ENCODE assay signal across 16 cellular contexts in genomic region chr16:88805887-88806393, GRCh38. TPM values are rescaled to one million over a fixed set of nuclear protein-coding genes. Genes with fewer than 3 reads are reported as not detected.
DNase-seq lines count a peak whose midpoint lies in the region; ATAC-seq and TF ChIP-seq lines count a peak whose summit lies in the region.
"Had no signal": no experiment of that assay in that cellular context is flagged by ENCODE, and none has a peak within 500 bp of the region (broad histone marks: within the 10 kb centered on the region; RNA-seq: fewer than 3 reads in every experiment).

No MANE protein-coding gene starts in this region.

- H3K18ac ChIP-seq in H9 (ENCODE audit: insufficient read length, low read depth, low read length): no peak overlapping the region

- H3K4me1 ChIP-seq in H9 (ENCODE audit: insufficient read depth, low read length): no peaks in the 10 kb centered on the region
- peaks cover 49% of the 10 kb centered on the region for H3K4me1 ChIP-seq in OCI-LY7 (ENCODE audit: insufficient read depth, low read length, poor library complexity, severe bottlenecking)

- H4K8ac ChIP-seq in H9 (replicated peaks; ENCODE audit: insufficient read length, low read depth, low read length): no peak overlapping the region

- no peak overlapping the region for H3K4ac ChIP-seq in H9 (ENCODE audit: low read depth, low read length)

- H3K23ac ChIP-seq in H9 (ENCODE audit: insufficient read length, low read depth, low read length): no peak overlapping the region

- H3K9me3 ChIP-seq in H9 (ENCODE audit: control insufficient read depth, low read depth, low read length) (no peaks in the 10 kb centered on the region), OCI-LY7 (ENCODE audit: low read length) (no peaks in the 10 kb centered on the region)
- H3K9me3 ChIP-seq: gastroesophageal sphincter, transverse colon had no signal

- DNase-seq in H9 (no peak), OCI-LY7 (ENCODE audit: low spot score) (no peak), chondrocyte (ENCODE audit: low spot score) (peak; percentile 93), NCI-H526 treated with DMSO at 0.1 percent for 48 hours (lab: John Stamatoyannopoulos, UW) (no peak), iPS-NIHi11 (ENCODE audit: low spot score) (no peak)
- DNase-seq: amniotic stem cell; HFFc6; left ventricle myocardium superior; NCI-H1436 treated with DMSO at 0.1 percent for 48 hours; occipital lobe; stimulated activated naive CD4-positive, alpha-beta T cell; transverse colon had no signal

- H2BK120ac ChIP-seq in H9 (ENCODE audit: low read depth, low read length, poor library complexity, severe bottlenecking): no peak overlapping the region

- H3K27me3 ChIP-seq in H9 (ENCODE audit: insufficient read depth, low read length): no peaks in the 10 kb centered on the region
- H3K27me3 ChIP-seq: transverse colon had no signal

- TF ChIP-seq CTCF in 22Rv1 (IDR thresholded peaks at IDR 0.05) (no peak), H9 (conservative IDR thresholded peaks at IDR 0.05) (no peak), OCI-LY7 (conservative IDR thresholded peaks at IDR 0.05; ENCODE audit: low read length) (no peak), chondrocyte (IDR thresholded peaks at IDR 0.05) (no peak)

- CTCF ChIA-PET in OCI-LY7 (lab: Charles Lee; ENCODE audit: unreplicated experiment): no interaction called here

- no peaks in the 10 kb centered on the region; the same call in 1 of the 2 replicates for H3K27me3 Mint-ChIP-seq in H9 (ENCODE audit: low read depth)
- no peaks in the 10 kb centered on the region for H3K27me3 Mint-ChIP-seq in chondrocyte (ENCODE audit: low read depth)

- H3K4me1 Mint-ChIP-seq in H9: peaks cover 2 to 12% of the 10 kb centered on the region in 2 experiments
- H3K4me1 Mint-ChIP-seq in chondrocyte (ENCODE audit: low read depth): peaks cover 13% of the 10 kb centered on the region

- no CpG with 5 or more reads among the region's 21 CpGs for WGBS in H9 (ENCODE audit: extremely low coverage, insufficient read length, low lambda C conversion rate)

- H3T11ph ChIP-seq in H9 (ENCODE audit: low read length): no peak overlapping the region

- H3K14ac ChIP-seq in H9 (ENCODE audit: insufficient read depth, low read length): no peak overlapping the region

- H3K56ac ChIP-seq in H9 (ENCODE audit: insufficient read length, low read depth, low read length): no peak overlapping the region

- H2BK12ac ChIP-seq in H9 (ENCODE audit: insufficient read length, low read depth, low read length): no peak overlapping the region

- H3K9me3 Mint-ChIP-seq in H9 (no peaks in the 10 kb centered on the region), chondrocyte (ENCODE audit: low read depth) (no peaks in the 10 kb centered on the region)
- H3K9me3 Mint-ChIP-seq: HFFc6 had no signal

- no peak overlapping the region for H2AK5ac ChIP-seq in H9 (ENCODE audit: insufficient read length, low read length)

- H2AFZ ChIP-seq in H9 (ENCODE audit: low read length): no peak overlapping the region
- H2AFZ ChIP-seq in OCI-LY7 (ENCODE audit: low read length): no peak overlapping the region

- POLR2A ChIA-PET in OCI-LY7 (lab: Charles Lee): no interaction called here

- no peaks in the 10 kb centered on the region for H3K9me2 ChIP-seq in OCI-LY7 (ENCODE audit: insufficient read depth, low read length)

- H3K36me3 Mint-ChIP-seq in H9 (ENCODE audit: insufficient read depth in 1 of 3, low read depth in 3 of 3): peaks cover 17 to 59% (median 55%) of the 10 kb centered on the region in 3 experiments
- no peaks in the 10 kb centered on the region for H3K36me3 Mint-ChIP-seq in chondrocyte (ENCODE audit: low read depth)

- no peak overlapping the region for H4K5ac ChIP-seq in H9 (ENCODE audit: insufficient read length, low read depth, low read length)

- H3K79me2 ChIP-seq in H9 (ENCODE audit: insufficient read depth, low read length) (peaks cover 5% of the 10 kb centered on the region; the same call in 1 of the 2 replicates), OCI-LY7 (ENCODE audit: insufficient read depth, low read depth, low read length) (peaks cover 45% of the 10 kb centered on the region)

- H2BK15ac ChIP-seq in H9 (ENCODE audit: low read depth, low read length): no peak overlapping the region

- intact Hi-C loops in OCI-LY7 (cut with micrococcal nuclease; ENCODE audit: unreplicated experiment): no loop called here

- H2BK5ac ChIP-seq in H9 (ENCODE audit: insufficient read length, low read length): no peak overlapping the region

- peaks cover 18% of the 10 kb centered on the region for H3K23me2 ChIP-seq in H9 (ENCODE audit: insufficient read length, low read depth, low read length, poor library complexity, severe bottlenecking)

- ATAC-seq in HG02870 (IDR thresholded peaks at IDR 0.05; ENCODE audit: unreplicated experiment) (no peak), SK-N-SH treated with all-trans-retinoic acid at 6 μM for 48 hours (no peak)
- ATAC-seq: gastroesophageal sphincter, left ventricle myocardium superior had no signal

- H3K27ac ChIP-seq in 22Rv1 (peak overlapping the region; percentile 97), H9 (ENCODE audit: insufficient read length, low read depth, low read length) (no peak overlapping the region), OCI-LY7 (ENCODE audit: low read depth, low read length, poor library complexity, severe bottlenecking) (no peak overlapping the region)
- H3K27ac ChIP-seq: gastroesophageal sphincter, transverse colon had no signal

- peak overlapping the region; percentile 20 to 29; a peak in 1 of 5 replicates for H3K4me3 Mint-ChIP-seq in H9
- no peak overlapping the region for H3K4me3 Mint-ChIP-seq in chondrocyte (ENCODE audit: unreplicated experiment)
- H3K4me3 Mint-ChIP-seq: HFFc6 had no signal

- no peak overlapping the region for H2BK20ac ChIP-seq in H9 (ENCODE audit: low read depth, low read length, poor library complexity, severe bottlenecking)

- BruUV-seq in OCI-LY7 (replicated peaks; lab: Mats Ljungman, UMichigan): no TSS peak

- no peak overlapping the region for H3K4me2 ChIP-seq in H9 (ENCODE audit: insufficient read depth, insufficient read length, low read length)
- H3K4me2 ChIP-seq in OCI-LY7 (ENCODE audit: low read length): peak overlapping the region; percentile 95; the same call in 1 of the 2 replicates

- no peak overlapping the region for H3K9ac ChIP-seq in H9 (ENCODE audit: extremely low read depth, insufficient read length, low read length)

- peaks cover 3% of the 10 kb centered on the region for H4K20me1 ChIP-seq in H9 (ENCODE audit: control insufficient read depth, insufficient read depth, insufficient read length)
- no peaks in the 10 kb centered on the region for H4K20me1 ChIP-seq in OCI-LY7 (ENCODE audit: insufficient read depth, low read length)

- H3K27ac Mint-ChIP-seq in H9 (no peak overlapping the region; a peak in 1 of 7 replicates), chondrocyte (ENCODE audit: unreplicated experiment) (no peak overlapping the region)
- H3K27ac Mint-ChIP-seq: HFFc6 had no signal

- H4K91ac ChIP-seq in H9 (ENCODE audit: insufficient read length, low read depth, low read length): no peak overlapping the region

- peaks cover 71% of the 10 kb centered on the region for H3K36me3 ChIP-seq in OCI-LY7 (ENCODE audit: insufficient read depth, low read length)
- H3K36me3 ChIP-seq: transverse colon had no signal

- H3K79me1 ChIP-seq in H9 (ENCODE audit: insufficient read depth, low read depth, low read length, poor library complexity, severe bottlenecking): peaks cover 6% of the 10 kb centered on the region

- H3K4me3 ChIP-seq in OCI-LY7 (ENCODE audit: low read depth, low read length, poor library complexity, severe bottlenecking): peak overlapping the region; percentile 88
- H3K4me3 ChIP-seq: gastroesophageal sphincter, transverse colon had no signal

TF ChIP-seq in SK-N-SH treated with all-trans-retinoic acid at 6 μM for 48 hours, 23 proteins besides CTCF, POLR2A, EP300 and RAD21:
- TF ChIP-seq ZC3H10 (CRISPR knock-in tag; IDR thresholded peaks at IDR 0.05) (no peak), ZNF8 (CRISPR knock-in tag; IDR thresholded peaks at IDR 0.05) (no peak), POU6F1 (CRISPR knock-in tag; IDR thresholded peaks at IDR 0.05; ENCODE audit: borderline replicate concordance, low read depth) (no peak), ESRRG (CRISPR knock-in tag; IDR thresholded peaks at IDR 0.05) (no peak), CSDC2 (CRISPR knock-in tag; IDR thresholded peaks at IDR 0.05) (no peak), SNAI2 (CRISPR knock-in tag; IDR thresholded peaks at IDR 0.05) (no peak), GLIS3 (CRISPR knock-in tag; IDR thresholded peaks at IDR 0.05) (no peak), ISL1 (CRISPR knock-in tag; IDR thresholded peaks at IDR 0.05) (no peak)

RNA-seq across cellular contexts. Expression of gene CDT1, which starts 2.4 kb away (rescaled TPM):
- total RNA-seq in H9 (2021) (74.1 and 79.7 TPM in 2 replicates), OCI-LY7 (2022) (108 and 150 TPM in 2 replicates), chondrocyte (2.9 to 11.7 TPM (median 3.7 TPM) in 3 replicates)
- 82.7 and 90.2 TPM in 2 replicates for total RNA-seq in OCI-LY7 (2014; rRNA removed; shearing (Covaris generic))

RNA-seq across cellular contexts. Expression of gene APRT, which starts 5.8 kb away (rescaled TPM):
- 246 and 254 TPM in 2 replicates for total RNA-seq in H9 (2021)
- 168 and 216 TPM in 2 replicates for total RNA-seq in OCI-LY7 (2014; rRNA removed; shearing (Covaris generic))
- 118 and 151 TPM in 2 replicates for total RNA-seq in OCI-LY7 (2022)
- 68.8 to 90.2 TPM (median 70.7 TPM) in 3 replicates for total RNA-seq in chondrocyte

RNA-seq across cellular contexts. Expression of gene PIEZO1, which starts 20.9 kb away (rescaled TPM):
- total RNA-seq in H9 (2021): 67.8 and 71.1 TPM in 2 replicates
- total RNA-seq in OCI-LY7 (2014; rRNA removed; shearing (Covaris generic)): 123 and 144 TPM in 2 replicates
- 154 and 157 TPM in 2 replicates for total RNA-seq in OCI-LY7 (2022)
- total RNA-seq in chondrocyte: 134 to 209 TPM (median 208 TPM) in 3 replicates

RNA-seq across cellular contexts. Expression of gene GALNS, which starts 50.8 kb away (rescaled TPM):
- total RNA-seq in H9 (2021) (20.0 and 20.3 TPM in 2 replicates), OCI-LY7 (2022) (44.7 and 49.0 TPM in 2 replicates), chondrocyte (34.1 to 36.6 TPM (median 34.6 TPM) in 3 replicates)
- total RNA-seq in OCI-LY7 (2014; rRNA removed; shearing (Covaris generic)): 17.2 and 18.5 TPM in 2 replicates

RNA-seq across cellular contexts. Expression of gene TRAPPC2L, which starts 51.0 kb away (rescaled TPM):
- total RNA-seq in H9 (2021) (90.3 and 102 TPM in 2 replicates), OCI-LY7 (2022) (34.2 and 44.9 TPM in 2 replicates), chondrocyte (42.7 to 55.8 TPM (median 52.5 TPM) in 3 replicates)
- total RNA-seq in OCI-LY7 (2014; rRNA removed; shearing (Covaris generic)): 27.3 and 27.6 TPM in 2 replicates
